Comparison of ENCODE assay signal across 30 cellular contexts in genomic region chr1:8486047-8486446, GRCh38.
"Had no signal": no experiment of that assay in that cellular context is flagged by ENCODE, and none has a peak within 500 bp of the region (broad histone marks: within the 10 kb centered on the region; RNA-seq: fewer than 3 reads in every experiment).

No MANE protein-coding gene starts in this region.

- H3K9me3 ChIP-seq: neutrophil, pancreas, prostate gland, right lobe of liver, spleen, suprapubic skin, testis, thyroid gland, tibial nerve, upper lobe of left lung, vagina had no signal

- H3K9me3 Mint-ChIP-seq: naive thymus-derived CD8-positive, alpha-beta T cell; natural killer cell treated with Interleukin-12 subunit alpha and Interleukin-12 subunit beta and Interleukin-15 and Interleukin-18, amount 100 ng/mL, for 72 hours; stimulated activated memory B cell treated with anti-CD40 and anti-IgM and Interleukin-4, amounts not matched to agents 10 μg/mL and 1 μg/mL and 100 μg/mL, for 72 hours; stimulated activated naive CD8-positive, alpha-beta T cell treated with anti-CD3 and anti-CD28 coated beads, Interleukin-15, amount 100 ng/mL, for 72 hours had no signal

- H3K27ac ChIP-seq: neutrophil, pancreas, prostate gland, right lobe of liver, skin epidermis, spleen, suprapubic skin, testis, upper lobe of left lung, vagina had no signal

- ATAC-seq: naive thymus-derived CD8-positive, alpha-beta T cell; natural killer cell treated with Interleukin-12 subunit alpha and Interleukin-12 subunit beta and Interleukin-15 and Interleukin-18, amount 100 ng/mL, for 72 hours; pancreas; right cardiac atrium; right lobe of liver; stimulated activated memory B cell treated with anti-CD40 and anti-IgM and Interleukin-4, amounts not matched to agents 10 μg/mL and 1 μg/mL and 100 μg/mL, for 72 hours; stimulated activated naive CD8-positive, alpha-beta T cell treated with anti-CD3 and anti-CD28 coated beads, Interleukin-15, amount 100 ng/mL, for 72 hours; stimulated activated naive CD8-positive, alpha-beta T cell treated with anti-CD3 and anti-CD28 coated beads, Interleukin-15, Interleukin-2, amounts not matched to agents 100 U/mL and 50 U/mL, for 24 hours had no signal

- H3K36me3 ChIP-seq: neutrophil, pancreas, prostate gland, right lobe of liver, suprapubic skin, thyroid gland, vagina had no signal

- H3K27ac Mint-ChIP-seq: natural killer cell treated with Interleukin-12 subunit alpha and Interleukin-12 subunit beta and Interleukin-15 and Interleukin-18, amount 100 ng/mL, for 72 hours; nephron progenitor cell; stimulated activated memory B cell treated with anti-CD40 and anti-IgM and Interleukin-4, amounts not matched to agents 10 μg/mL and 1 μg/mL and 100 μg/mL, for 72 hours; stimulated activated naive CD8-positive, alpha-beta T cell treated with anti-CD3 and anti-CD28 coated beads, Interleukin-15, amount 100 ng/mL, for 72 hours had no signal

- H3K4me1 Mint-ChIP-seq: nephron progenitor cell; stimulated activated memory B cell treated with anti-CD40 and anti-IgM and Interleukin-4, amounts not matched to agents 10 μg/mL and 1 μg/mL and 100 μg/mL, for 72 hours; stimulated activated naive CD8-positive, alpha-beta T cell treated with anti-CD3 and anti-CD28 coated beads, Interleukin-15, amount 100 ng/mL, for 72 hours had no signal

- H3K36me3 Mint-ChIP-seq: natural killer cell treated with Interleukin-12 subunit alpha and Interleukin-12 subunit beta and Interleukin-15 and Interleukin-18, amount 100 ng/mL, for 72 hours had no signal

- H3K27me3 ChIP-seq: neutrophil, pancreas, right lobe of liver, spleen, suprapubic skin, testis, thyroid gland, tibial nerve, upper lobe of left lung, vagina had no signal

- H3K27me3 Mint-ChIP-seq: naive thymus-derived CD8-positive, alpha-beta T cell; natural killer cell treated with Interleukin-12 subunit alpha and Interleukin-12 subunit beta and Interleukin-15 and Interleukin-18, amount 100 ng/mL, for 72 hours; stimulated activated memory B cell treated with anti-CD40 and anti-IgM and Interleukin-4, amounts not matched to agents 10 μg/mL and 1 μg/mL and 100 μg/mL, for 72 hours; stimulated activated naive CD8-positive, alpha-beta T cell treated with anti-CD3 and anti-CD28 coated beads, Interleukin-15, amount 100 ng/mL, for 72 hours had no signal

- H3K4me1 ChIP-seq: pancreas, prostate gland, right lobe of liver, testis, thyroid gland had no signal

- H3K4me3 Mint-ChIP-seq: naive thymus-derived CD8-positive, alpha-beta T cell; natural killer cell treated with Interleukin-12 subunit alpha and Interleukin-12 subunit beta and Interleukin-15 and Interleukin-18, amount 100 ng/mL, for 72 hours; nephron progenitor cell; neural crest cell; stimulated activated memory B cell treated with anti-CD40 and anti-IgM and Interleukin-4, amounts not matched to agents 10 μg/mL and 1 μg/mL and 100 μg/mL, for 72 hours; stimulated activated naive CD8-positive, alpha-beta T cell treated with anti-CD3 and anti-CD28 coated beads, Interleukin-15, amount 100 ng/mL, for 72 hours had no signal

- H3K4me3 ChIP-seq: pancreas, prostate gland, right lobe of liver, skin epidermis, smooth muscle cell, spleen, suprapubic skin, testis, thyroid gland, tibial nerve, upper lobe of left lung, vagina had no signal

- DNase-seq: naive thymus-derived CD8-positive, alpha-beta T cell; nephron progenitor cell; nucleus accumbens; pancreas; right cardiac atrium; right lobe of liver; spleen; stimulated activated CD4-positive, alpha-beta T cell treated with anti-CD3 and anti-CD28 coated beads, Interleukin-12 subunit alpha, Interleukin-12 subunit beta, amount 100 ng/mL, for 4 hours; stimulated activated CD4-positive, alpha-beta T cell treated with anti-CD3 and anti-CD28 coated beads, Interleukin-1b, Interleukin-23, amount 100 ng/mL, for 48 hours; stimulated activated CD4-positive, alpha-beta T cell treated with anti-CD3 and anti-CD28 coated beads, Interleukin-4, amount 100 ng/mL, for 1 hour; stimulated activated CD4-positive, alpha-beta T cell treated with anti-CD3 and anti-CD28 coated beads, Interleukin-4, amount 100 ng/mL, for 4 hours; stimulated activated CD8-positive, alpha-beta memory T cell treated with anti-CD3 and anti-CD28 coated beads, Interleukin-4, amount 100 ng/mL, for 48 hours; stimulated activated naive CD4-positive, alpha-beta T cell; stimulated activated naive CD8-positive, alpha-beta T cell treated with anti-CD3 and anti-CD28 coated beads, Interleukin-15, amount 100 ng/mL, for 72 hours; stimulated activated naive CD8-positive, alpha-beta T cell treated with anti-CD3 and anti-CD28 coated beads, Interleukin-15, Interleukin-2, amounts not matched to agents 100 U/mL and 50 U/mL, for 24 hours; substantia nigra; testis; thyroid gland; trophoblast cell; upper lobe of left lung had no signal
